1 cellular context compared by ENCODE assay signal in the genomic region with DNA sequence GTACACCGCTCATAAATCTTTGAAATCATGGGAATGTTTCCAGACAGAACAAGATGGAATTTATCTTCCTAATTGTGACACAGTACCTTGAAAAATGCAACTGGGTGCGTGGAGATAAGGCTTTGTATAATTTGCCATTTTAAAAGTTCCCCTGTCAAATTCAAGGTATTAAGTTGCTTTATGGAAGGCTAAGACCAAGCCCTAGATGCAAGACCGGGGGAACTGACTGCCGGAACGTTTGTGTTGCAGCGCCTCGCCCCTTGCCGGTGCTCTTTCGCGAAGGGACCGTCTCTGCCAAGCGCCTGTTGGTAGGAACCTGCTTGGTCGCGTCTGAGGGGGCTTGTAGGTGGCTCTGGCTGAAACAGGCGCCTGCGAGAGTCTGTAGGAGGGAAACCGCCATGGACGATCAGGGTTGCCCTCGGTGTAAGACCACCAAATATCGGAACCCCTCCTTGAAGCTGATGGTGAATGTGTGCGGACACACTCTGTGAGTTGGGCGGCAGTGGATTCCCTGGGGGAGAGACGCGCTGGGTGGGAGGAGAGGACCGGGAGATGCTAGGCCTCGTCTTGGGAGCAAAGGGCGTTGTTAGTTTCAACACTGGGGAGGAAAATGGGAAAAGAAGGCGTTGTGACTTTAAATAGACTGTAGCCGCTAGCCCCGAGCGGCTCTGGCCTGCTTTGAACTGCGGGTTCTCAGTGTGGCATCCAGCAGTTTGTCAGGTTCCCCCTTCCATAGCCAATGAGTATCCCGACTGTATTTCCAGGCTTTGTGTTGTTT.
TF ChIP-seq lines count a peak whose summit lies in the region.

A gene (plus strand): TSS at position 297 of the 778 bp plus-strand sequence. CDS start 102 bp downstream, at position 399.

TF ChIP-seq in A549, 52 proteins besides CTCF, POLR2A, EP300 and RAD21 (continued from another document):
- TF ChIP-seq, protein P1, sequence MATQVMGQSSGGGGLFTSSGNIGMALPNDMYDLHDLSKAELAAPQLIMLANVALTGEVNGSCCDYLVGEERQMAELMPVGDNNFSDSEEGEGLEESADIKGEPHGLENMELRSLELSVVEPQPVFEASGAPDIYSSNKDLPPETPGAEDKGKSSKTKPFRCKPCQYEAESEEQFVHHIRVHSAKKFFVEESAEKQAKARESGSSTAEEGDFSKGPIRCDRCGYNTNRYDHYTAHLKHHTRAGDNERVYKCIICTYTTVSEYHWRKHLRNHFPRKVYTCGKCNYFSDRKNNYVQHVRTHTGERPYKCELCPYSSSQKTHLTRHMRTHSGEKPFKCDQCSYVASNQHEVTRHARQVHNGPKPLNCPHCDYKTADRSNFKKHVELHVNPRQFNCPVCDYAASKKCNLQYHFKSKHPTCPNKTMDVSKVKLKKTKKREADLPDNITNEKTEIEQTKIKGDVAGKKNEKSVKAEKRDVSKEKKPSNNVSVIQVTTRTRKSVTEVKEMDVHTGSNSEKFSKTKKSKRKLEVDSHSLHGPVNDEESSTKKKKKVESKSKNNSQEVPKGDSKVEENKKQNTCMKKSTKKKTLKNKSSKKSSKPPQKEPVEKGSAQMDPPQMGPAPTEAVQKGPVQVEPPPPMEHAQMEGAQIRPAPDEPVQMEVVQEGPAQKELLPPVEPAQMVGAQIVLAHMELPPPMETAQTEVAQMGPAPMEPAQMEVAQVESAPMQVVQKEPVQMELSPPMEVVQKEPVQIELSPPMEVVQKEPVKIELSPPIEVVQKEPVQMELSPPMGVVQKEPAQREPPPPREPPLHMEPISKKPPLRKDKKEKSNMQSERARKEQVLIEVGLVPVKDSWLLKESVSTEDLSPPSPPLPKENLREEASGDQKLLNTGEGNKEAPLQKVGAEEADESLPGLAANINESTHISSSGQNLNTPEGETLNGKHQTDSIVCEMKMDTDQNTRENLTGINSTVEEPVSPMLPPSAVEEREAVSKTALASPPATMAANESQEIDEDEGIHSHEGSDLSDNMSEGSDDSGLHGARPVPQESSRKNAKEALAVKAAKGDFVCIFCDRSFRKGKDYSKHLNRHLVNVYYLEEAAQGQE (IDR thresholded peaks at IDR 0.05): no peak; the same call in 1 of the 2 replicates
- TF ChIP-seq FOXS1 (CRISPR knock-in tag; IDR thresholded peaks at IDR 0.05): no peak
- no peak for TF ChIP-seq NPAS2 (CRISPR knock-in tag; IDR thresholded peaks at IDR 0.05; ENCODE audit: borderline replicate concordance)
- TF ChIP-seq, protein P2, sequence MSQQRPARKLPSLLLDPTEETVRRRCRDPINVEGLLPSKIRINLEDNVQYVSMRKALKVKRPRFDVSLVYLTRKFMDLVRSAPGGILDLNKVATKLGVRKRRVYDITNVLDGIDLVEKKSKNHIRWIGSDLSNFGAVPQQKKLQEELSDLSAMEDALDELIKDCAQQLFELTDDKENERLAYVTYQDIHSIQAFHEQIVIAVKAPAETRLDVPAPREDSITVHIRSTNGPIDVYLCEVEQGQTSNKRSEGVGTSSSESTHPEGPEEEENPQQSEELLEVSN (IDR thresholded peaks at IDR 0.05; ENCODE audit: borderline replicate concordance, low read depth): peak; percentile 55; the same call in 1 of the 2 replicates
- TF ChIP-seq KDM1A (IDR thresholded peaks at IDR 0.05; ENCODE audit: low read depth): no peak
- TF ChIP-seq, protein P3, sequence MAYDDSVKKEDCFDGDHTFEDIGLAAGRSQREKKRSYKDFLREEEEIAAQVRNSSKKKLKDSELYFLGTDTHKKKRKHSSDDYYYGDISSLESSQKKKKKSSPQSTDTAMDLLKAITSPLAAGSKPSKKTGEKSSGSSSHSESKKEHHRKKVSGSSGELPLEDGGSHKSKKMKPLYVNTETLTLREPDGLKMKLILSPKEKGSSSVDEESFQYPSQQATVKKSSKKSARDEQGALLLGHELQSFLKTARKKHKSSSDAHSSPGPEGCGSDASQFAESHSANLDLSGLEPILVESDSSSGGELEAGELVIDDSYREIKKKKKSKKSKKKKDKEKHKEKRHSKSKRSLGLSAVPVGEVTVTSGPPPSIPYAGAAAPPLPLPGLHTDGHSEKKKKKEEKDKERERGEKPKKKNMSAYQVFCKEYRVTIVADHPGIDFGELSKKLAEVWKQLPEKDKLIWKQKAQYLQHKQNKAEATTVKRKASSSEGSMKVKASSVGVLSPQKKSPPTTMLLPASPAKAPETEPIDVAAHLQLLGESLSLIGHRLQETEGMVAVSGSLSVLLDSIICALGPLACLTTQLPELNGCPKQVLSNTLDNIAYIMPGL (CRISPR knock-in tag; IDR thresholded peaks at IDR 0.05; ENCODE audit: borderline replicate concordance): 0 out of 2 replicates have a peak, but pooled peaks have one; percentile 42
- TF ChIP-seq, protein P4, sequence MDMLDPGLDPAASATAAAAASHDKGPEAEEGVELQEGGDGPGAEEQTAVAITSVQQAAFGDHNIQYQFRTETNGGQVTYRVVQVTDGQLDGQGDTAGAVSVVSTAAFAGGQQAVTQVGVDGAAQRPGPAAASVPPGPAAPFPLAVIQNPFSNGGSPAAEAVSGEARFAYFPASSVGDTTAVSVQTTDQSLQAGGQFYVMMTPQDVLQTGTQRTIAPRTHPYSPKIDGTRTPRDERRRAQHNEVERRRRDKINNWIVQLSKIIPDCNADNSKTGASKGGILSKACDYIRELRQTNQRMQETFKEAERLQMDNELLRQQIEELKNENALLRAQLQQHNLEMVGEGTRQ (IDR thresholded peaks at IDR 0.05): no peak
- 0 out of 2 replicates have a peak, but pooled peaks have one; percentile 22 for TF ChIP-seq RFX5 (IDR thresholded peaks at IDR 0.05)
- TF ChIP-seq EHF (CRISPR knock-in tag; IDR thresholded peaks at IDR 0.05): no peak
- no peak for TF ChIP-seq CBX2 (IDR thresholded peaks at IDR 0.05; ENCODE audit: borderline replicate concordance, low read depth)
- TF ChIP-seq ZC3H11A (IDR thresholded peaks at IDR 0.05): no peak
- TF ChIP-seq CBX8 (IDR thresholded peaks at IDR 0.05): no peak
- no peak for TF ChIP-seq HOXB13 (CRISPR knock-in tag; IDR thresholded peaks at IDR 0.05; ENCODE audit: low read depth)
- TF ChIP-seq CHD4 (IDR thresholded peaks at IDR 0.05; ENCODE audit: borderline replicate concordance): no peak
- TF ChIP-seq MAZ (IDR thresholded peaks at IDR 0.05; ENCODE audit: borderline replicate concordance, low read depth, low read length): 0 out of 2 replicates have a peak, but pooled peaks have one; percentile 67
- TF ChIP-seq CEBPB (IDR thresholded peaks at IDR 0.05): no peak; a peak in 1 of 4 replicates
- TF ChIP-seq FOSL2 (IDR thresholded peaks at IDR 0.05): no peak
- no peak for TF ChIP-seq FOSL2 (CRISPR knock-in tag; IDR thresholded peaks at IDR 0.05)
- TF ChIP-seq NFE2L2 (conservative IDR thresholded peaks at IDR 0.05; ENCODE audit: low read length): no peak
- TF ChIP-seq SMC3 (IDR thresholded peaks at IDR 0.05): peak; percentile 32; the same call in 1 of the 3 replicates
- no peak for TF ChIP-seq CHD2 (IDR thresholded peaks at IDR 0.05; ENCODE audit: low read length, partially characterized antibody)
- TF ChIP-seq RCOR1 (IDR thresholded peaks at IDR 0.05; ENCODE audit: low read depth, low read length): no peak
- peak; percentile 87 for TF ChIP-seq PHF8 (IDR thresholded peaks at IDR 0.05; ENCODE audit: borderline replicate concordance, low read depth)
- TF ChIP-seq, protein P5, sequence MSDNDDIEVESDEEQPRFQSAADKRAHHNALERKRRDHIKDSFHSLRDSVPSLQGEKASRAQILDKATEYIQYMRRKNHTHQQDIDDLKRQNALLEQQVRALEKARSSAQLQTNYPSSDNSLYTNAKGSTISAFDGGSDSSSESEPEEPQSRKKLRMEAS (IDR thresholded peaks at IDR 0.05): peak; percentile 86
- no peak for TF ChIP-seq HEYL (CRISPR knock-in tag; IDR thresholded peaks at IDR 0.05)
- no peak for TF ChIP-seq SREBF2 (IDR thresholded peaks at IDR 0.05)
- TF ChIP-seq NR3C1 (IDR thresholded peaks at IDR 0.05): no peak
- no peak for TF ChIP-seq TFCP2L1 (CRISPR knock-in tag; IDR thresholded peaks at IDR 0.05)
- no peak for TF ChIP-seq MYC (IDR thresholded peaks at IDR 0.05; ENCODE audit: borderline replicate concordance, low read length)
- TF ChIP-seq ZSCAN20 (CRISPR knock-in tag; IDR thresholded peaks at IDR 0.05): no peak
- TF ChIP-seq, protein P6, sequence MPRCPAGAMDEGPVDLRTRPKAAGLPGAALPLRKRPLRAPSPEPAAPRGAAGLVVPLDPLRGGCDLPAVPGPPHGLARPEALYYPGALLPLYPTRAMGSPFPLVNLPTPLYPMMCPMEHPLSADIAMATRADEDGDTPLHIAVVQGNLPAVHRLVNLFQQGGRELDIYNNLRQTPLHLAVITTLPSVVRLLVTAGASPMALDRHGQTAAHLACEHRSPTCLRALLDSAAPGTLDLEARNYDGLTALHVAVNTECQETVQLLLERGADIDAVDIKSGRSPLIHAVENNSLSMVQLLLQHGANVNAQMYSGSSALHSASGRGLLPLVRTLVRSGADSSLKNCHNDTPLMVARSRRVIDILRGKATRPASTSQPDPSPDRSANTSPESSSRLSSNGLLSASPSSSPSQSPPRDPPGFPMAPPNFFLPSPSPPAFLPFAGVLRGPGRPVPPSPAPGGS (IDR thresholded peaks at IDR 0.05): 0 out of 3 replicates have a peak, but pooled peaks have one; percentile 63
- no peak for TF ChIP-seq POLR2AphosphoS2 (conservative IDR thresholded peaks at IDR 0.05; ENCODE audit: low read length)
- 0 out of 2 replicates have a peak, but pooled peaks have one; percentile 20 for TF ChIP-seq ZNF302 (CRISPR knock-in tag; IDR thresholded peaks at IDR 0.05)
TF ChIP-seq in A549: peak in this region for 12.
